Comparison of ENCODE assay signal across 8 cellular contexts in the genomic region with DNA sequence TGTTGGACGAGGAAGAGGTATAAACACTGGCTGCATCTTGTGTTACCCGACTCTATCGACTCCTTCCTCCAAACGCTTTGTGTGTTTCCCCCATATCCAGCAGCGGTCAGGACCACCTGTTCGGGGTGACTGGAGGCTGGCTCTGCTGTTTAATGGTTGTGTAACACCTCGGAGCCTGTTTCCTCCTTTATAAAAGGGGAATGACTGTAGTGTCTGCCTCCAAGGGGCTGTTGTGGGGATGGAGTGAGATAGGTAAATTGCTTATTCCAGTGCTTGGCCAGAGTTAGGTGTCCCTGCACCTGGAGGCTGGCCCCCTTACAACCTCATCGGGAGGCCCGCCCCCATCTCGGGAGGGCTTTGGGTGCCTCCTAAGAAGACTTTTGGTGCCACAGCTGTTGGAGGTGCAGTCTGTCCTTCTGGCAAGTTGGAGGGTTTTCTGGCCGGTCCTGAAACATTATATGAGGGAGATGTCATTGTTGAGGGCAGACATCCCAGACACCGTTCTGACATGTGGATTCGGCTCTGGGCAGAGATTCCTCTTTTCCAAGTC. TPM values are rescaled to one million over a fixed set of nuclear protein-coding genes. Genes with fewer than 3 reads are reported as not detected.
DNase-seq lines count a peak whose midpoint lies in the region; ATAC-seq and TF ChIP-seq lines count a peak whose summit lies in the region.

No MANE protein-coding gene starts in this region.

- H3K9ac ChIP-seq in SK-N-SH (peak overlapping the region; percentile 73), rectal smooth muscle tissue (ENCODE audit: low read length) (peak overlapping the region; percentile 79)

- H3K36me3 ChIP-seq in SK-N-SH (replicated peaks in 1 of 2; ENCODE audit: control insufficient read depth in 1 of 2, insufficient read depth in 2 of 2, low read length in 1 of 2) (peaks cover 3 to 6% of the 10 kb centered on the region in 2 experiments), rectal smooth muscle tissue (ENCODE audit: control insufficient read depth, insufficient read depth, low read length) (peaks cover 4% of the 10 kb centered on the region)

- H3K4me1 ChIP-seq in SK-N-SH (ENCODE audit: control insufficient read depth in 1 of 2, insufficient read depth in 2 of 2, low read depth in 1 of 2, low read length in 1 of 2) = peaks cover 15 to 32% of the 10 kb centered on the region in 2 experiments
- H3K4me1 ChIP-seq in rectal smooth muscle tissue (ENCODE audit: control insufficient read depth, insufficient read depth, low read length) = peaks cover 20% of the 10 kb centered on the region

- H3K27me3 ChIP-seq in SK-N-SH (ENCODE audit: insufficient read depth) (no peaks in the 10 kb centered on the region), rectal smooth muscle tissue (ENCODE audit: control insufficient read depth, insufficient read depth, low read length) (no peaks in the 10 kb centered on the region)

- TF ChIP-seq RAD21 in SK-N-SH (IDR thresholded peaks at IDR 0.05; ENCODE audit: low read length) = no peak

- H3K4me3 ChIP-seq in SK-N-SH (ENCODE audit: low read depth in 2 of 2, low read length in 1 of 2) (peak overlapping the region; percentile 73 to 74), fibroblast of mammary gland (ENCODE audit: control insufficient read depth, low read depth, low read length) (peak overlapping the region; percentile 86), rectal smooth muscle tissue (ENCODE audit: low read length) (peak overlapping the region; percentile 77)

- no peak for TF ChIP-seq EP300 in SK-N-SH (IDR thresholded peaks at IDR 0.05; ENCODE audit: borderline replicate concordance in 1 of 2, low read depth in 1 of 2, low read length in 1 of 2)

- TF ChIP-seq CTCF in SK-N-SH (IDR thresholded peaks at IDR 0.05) = no peak
- no peak for TF ChIP-seq CTCF in fibroblast of mammary gland (conservative IDR thresholded peaks at IDR 0.05; ENCODE audit: control insufficient read depth, insufficient read depth, low read depth, low read length)

- H3K27ac ChIP-seq in SK-N-SH (ENCODE audit: low read depth in 2 of 2, low read length in 1 of 2) = peak overlapping the region; percentile 64 to 84
- H3K27ac ChIP-seq in rectal smooth muscle tissue (ENCODE audit: low read depth, low read length) = peak overlapping the region; percentile 78

- no peaks in the 10 kb centered on the region for H3K9me2 ChIP-seq in SK-N-SH

- peaks cover 58% of the 10 kb centered on the region for H3K79me2 ChIP-seq in SK-N-SH (ENCODE audit: insufficient read depth)

- ATAC-seq in HG02763 (IDR thresholded peaks at IDR 0.05; ENCODE audit: unreplicated experiment) (no peak), GM19463 (IDR thresholded peaks at IDR 0.05; ENCODE audit: unreplicated experiment) (no peak), GM19324 (IDR thresholded peaks at IDR 0.05; ENCODE audit: low FRiP score, unreplicated experiment) (no peak)

- peak overlapping the region; percentile 92 for H3K4me2 ChIP-seq in SK-N-SH

- H3F3A ChIP-seq in SK-N-SH (replicated peaks; ENCODE audit: insufficient read depth) = peaks cover 38% of the 10 kb centered on the region

- peaks cover 29% of the 10 kb centered on the region for H4K20me1 ChIP-seq in SK-N-SH (ENCODE audit: insufficient read depth)

- no peaks in the 10 kb centered on the region for H3K9me3 ChIP-seq in SK-N-SH

- DNase-seq in activated T-cell treated with anti-CD3 and anti-CD28 coated beads for 48 hours (ENCODE audit: low read depth) (peak; percentile 12), SK-N-SH (no peak), fibroblast of mammary gland (ENCODE audit: low read depth) (no peak)
- no peak for DNase-seq in activated T-cell treated with anti-CD3 and anti-CD28 coated beads, Interleukin-2, amount 50 U/mL, for 1 hour

- CTCF ChIA-PET in SK-N-SH (lab: Yijun Ruan, JAX) = interaction anchor here (1.0 to 2.2 kb wide), 5 partner anchors 16 to 44 kb away, joined by 3 to 22 read pairs (median 6); no protein-coding TSS in a partner anchor

- 3% methylated on average over 12 of the region's 13 CpGs for WGBS in SK-N-SH (ENCODE audit: low lambda C conversion rate)

- H2AFZ ChIP-seq in SK-N-SH (ENCODE audit: low read depth) = no peak overlapping the region

- POLR2A ChIA-PET in SK-N-SH (lab: Yijun Ruan, JAX) = interaction anchor here (1.0 kb wide), 1 partner anchor 12 kb away, joined by 3 read pairs; no protein-coding TSS in a partner anchor

TF ChIP-seq in SK-N-SH, 30 proteins besides CTCF, POLR2A, EP300 and RAD21:
- no peak for TF ChIP-seq TCF12 (IDR thresholded peaks at IDR 0.05)
- TF ChIP-seq FOXJ3 (CRISPR knock-in tag; IDR thresholded peaks at IDR 0.05) = no peak
- TF ChIP-seq TAF1 (IDR thresholded peaks at IDR 0.05; ENCODE audit: borderline replicate concordance, low read depth, low read length) = no peak
- TF ChIP-seq, protein P1, sequence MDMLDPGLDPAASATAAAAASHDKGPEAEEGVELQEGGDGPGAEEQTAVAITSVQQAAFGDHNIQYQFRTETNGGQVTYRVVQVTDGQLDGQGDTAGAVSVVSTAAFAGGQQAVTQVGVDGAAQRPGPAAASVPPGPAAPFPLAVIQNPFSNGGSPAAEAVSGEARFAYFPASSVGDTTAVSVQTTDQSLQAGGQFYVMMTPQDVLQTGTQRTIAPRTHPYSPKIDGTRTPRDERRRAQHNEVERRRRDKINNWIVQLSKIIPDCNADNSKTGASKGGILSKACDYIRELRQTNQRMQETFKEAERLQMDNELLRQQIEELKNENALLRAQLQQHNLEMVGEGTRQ (IDR thresholded peaks at IDR 0.05; ENCODE audit: borderline replicate concordance, low read depth, low read length) = no peak

RNA-seq across cellular contexts. Expression of gene MLXIP, which starts 1.1 kb away (rescaled TPM):
- 6.8 and 11.0 TPM in 2 replicates for polyA plus RNA-seq in SK-N-SH (2012; rRNA removed)
- 6.8 and 9.2 TPM in 2 replicates for polyA plus RNA-seq in SK-N-SH (2012; cell fraction: cytosol; rRNA removed)
- 42.6 and 43.4 TPM in 2 replicates for polyA plus RNA-seq in SK-N-SH (2012; cell fraction: nucleus; rRNA removed)

RNA-seq across cellular contexts. Expression of gene BCL7A, which starts 57.9 kb away (rescaled TPM):
- polyA plus RNA-seq in SK-N-SH (2012; rRNA removed) = 30.8 and 34.0 TPM in 2 replicates
- polyA plus RNA-seq in SK-N-SH (2012; cell fraction: cytosol; rRNA removed) = 25.4 and 30.9 TPM in 2 replicates
- 34.6 and 39.6 TPM in 2 replicates for polyA plus RNA-seq in SK-N-SH (2012; cell fraction: nucleus; rRNA removed)
